ENCODE assay signal across 29 cellular contexts in the genomic region with DNA sequence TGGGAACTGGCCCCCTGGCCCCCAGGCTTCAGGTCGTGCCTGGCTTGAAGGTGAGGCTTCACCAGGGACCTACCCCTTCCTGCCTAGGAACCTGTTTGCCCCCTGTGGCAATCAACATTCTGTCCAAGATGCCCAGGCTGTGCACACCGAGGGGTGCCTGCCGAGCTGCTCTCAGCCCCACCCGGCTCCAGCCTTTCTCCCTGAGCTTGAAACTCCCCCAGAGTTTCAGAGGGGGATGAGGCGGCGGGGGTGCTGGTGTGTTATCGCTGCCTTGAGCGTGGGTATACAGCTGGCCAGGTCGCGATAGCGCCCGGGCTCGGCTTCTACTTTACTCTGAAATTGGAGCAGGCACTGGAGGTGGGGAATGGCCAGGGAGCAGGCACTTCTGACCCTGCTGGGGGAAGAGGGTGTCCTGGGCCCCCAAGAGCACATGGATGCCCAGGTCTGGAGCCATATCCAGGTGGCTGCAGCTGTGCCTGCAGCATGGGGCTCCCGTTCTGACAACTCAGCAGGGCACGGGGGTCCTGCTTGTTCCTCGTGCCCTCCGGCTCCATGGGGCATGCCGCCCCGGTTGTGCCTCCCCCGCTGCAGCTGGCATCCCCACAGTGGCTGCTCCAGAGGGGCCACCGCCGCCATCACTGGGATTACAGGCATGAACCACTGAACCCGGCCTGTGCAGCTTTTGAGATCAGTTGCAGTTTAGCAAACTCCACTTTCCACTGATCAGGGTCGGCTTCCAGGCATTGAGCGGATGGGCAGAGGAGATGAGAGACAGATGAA. TPM values are rescaled to one million over a fixed set of nuclear protein-coding genes. Genes with fewer than 3 reads are reported as not detected.
DNase-seq lines count a peak whose midpoint lies in the region; ATAC-seq and TF ChIP-seq lines count a peak whose summit lies in the region.
"Had no signal": no experiment of that assay in that cellular context is flagged by ENCODE, and none has a peak within 500 bp of the region (broad histone marks: within the 10 kb centered on the region; RNA-seq: fewer than 3 reads in every experiment).

No MANE protein-coding gene starts in this region.

- H3K4me3 Mint-ChIP-seq in naive thymus-derived CD4-positive, alpha-beta T cell = no peak overlapping the region
- no peak overlapping the region for H3K4me3 Mint-ChIP-seq in immature natural killer cell
- H3K4me3 Mint-ChIP-seq: CD14-positive monocyte; CD8-positive, alpha-beta memory T cell; H9 had no signal

- no peak overlapping the region for H3K27ac ChIP-seq in naive thymus-derived CD4-positive, alpha-beta T cell (ENCODE audit: low read depth, low read length)
- H3K27ac ChIP-seq in WERI-Rb-1 = no peak overlapping the region

- no peak overlapping the region for H3K27ac Mint-ChIP-seq in naive thymus-derived CD4-positive, alpha-beta T cell
- no peak overlapping the region for H3K27ac Mint-ChIP-seq in immature natural killer cell
- H3K27ac Mint-ChIP-seq: CD14-positive monocyte; CD8-positive, alpha-beta memory T cell had no signal

- peaks cover 0 to 15% (median 4%) of the 10 kb centered on the region in 11 donors for H3K9me3 Mint-ChIP-seq in naive thymus-derived CD4-positive, alpha-beta T cell
- peaks cover 0 to 13% (median 7%) of the 10 kb centered on the region in 6 donors for H3K9me3 Mint-ChIP-seq in immature natural killer cell

- H3K27me3 Mint-ChIP-seq in naive thymus-derived CD4-positive, alpha-beta T cell = peaks cover 0 to 18% (median 8%) of the 10 kb centered on the region in 5 donors
- H3K27me3 Mint-ChIP-seq in immature natural killer cell (ENCODE audit: low read depth in 3 of 3) = peaks cover 0 to 2% (median 0%) of the 10 kb centered on the region in 3 donors

- intact Hi-C loops in Right ventricle myocardium inferior (cut with DNase I) (no loop called here), cardiac septum (cut with DNase I) (no loop called here), left cardiac atrium (cut with DNase I) (no loop called here)
- intact Hi-C loops in naive thymus-derived CD4-positive, alpha-beta T cell (cut with micrococcal nuclease) = no loop called here

- CTCF ChIA-PET in naive thymus-derived CD4-positive, alpha-beta T cell (lab: Charles Lee) = no interaction called here

- H3K4me3 ChIP-seq in naive thymus-derived CD4-positive, alpha-beta T cell (ENCODE audit: low read length) = no peak overlapping the region
- no peak overlapping the region for H3K4me3 ChIP-seq in WERI-Rb-1 (ENCODE audit: low read depth, low read length)

- H3K36me3 ChIP-seq in naive thymus-derived CD4-positive, alpha-beta T cell (ENCODE audit: control insufficient read depth in 2 of 3, insufficient read depth in 3 of 3, low read length in 3 of 3) = no peaks in the 10 kb centered on the region
- no peaks in the 10 kb centered on the region for H3K36me3 ChIP-seq in WERI-Rb-1
- H3K36me3 ChIP-seq: BE2C had no signal

- H3K4me1 Mint-ChIP-seq in naive thymus-derived CD4-positive, alpha-beta T cell = no peaks in the 10 kb centered on the region
- H3K4me1 Mint-ChIP-seq in immature natural killer cell = no peaks in the 10 kb centered on the region
- H3K4me1 Mint-ChIP-seq: CD14-positive monocyte; CD8-positive, alpha-beta memory T cell had no signal

- POLR2A ChIA-PET in naive thymus-derived CD4-positive, alpha-beta T cell (lab: Charles Lee) = no interaction called here

- no peaks in the 10 kb centered on the region for H3K9me3 ChIP-seq in naive thymus-derived CD4-positive, alpha-beta T cell (ENCODE audit: control insufficient read depth in 2 of 3, low read length in 3 of 3)
- no peaks in the 10 kb centered on the region for H3K9me3 ChIP-seq in WERI-Rb-1 (ENCODE audit: severe bottlenecking)
- H3K9me3 ChIP-seq: BE2C had no signal

- H3K36me3 Mint-ChIP-seq in naive thymus-derived CD4-positive, alpha-beta T cell = peaks cover 0 to 5% (median 0%) of the 10 kb centered on the region in 5 donors
- no peaks in the 10 kb centered on the region for H3K36me3 Mint-ChIP-seq in immature natural killer cell
- H3K36me3 Mint-ChIP-seq: CD14-positive monocyte had no signal

- DNase-seq in Right ventricle myocardium inferior (ENCODE audit: missing footprints) (no peak), cardiac septum (ENCODE audit: low spot score) (no peak), left cardiac atrium (no peak), immature natural killer cell (no peak), WERI-Rb-1 (no peak)
- DNase-seq in naive thymus-derived CD4-positive, alpha-beta T cell = no peak
- DNase-seq: 8988T; ACHN; BE2C; CD8-positive, alpha-beta memory T cell; DMS 273 treated with DMSO at 0.1 percent for 48 hours; DMS79 treated with DMSO at 0.1 percent for 48 hours; GF-D8; H9; Karpas-422; NCI-H1092 treated with DMSO at 0.1 percent for 48 hours; NCI-H1436; NCI-H187; NCI-H2081 treated with DMSO at 0.1 percent for 48 hours; NCI-H2171; NCI-H226; NCI-H510A; NCI-H69; RPMI8226; SHP77 treated with DMSO at 0.1 percent for 48 hours had no signal

- ATAC-seq in Right ventricle myocardium inferior = peak; percentile 33
- ATAC-seq in left cardiac atrium = peak; percentile 17 to 27
- ATAC-seq in naive thymus-derived CD4-positive, alpha-beta T cell = peak; percentile 20
- no peak for ATAC-seq in GM18868 (IDR thresholded peaks at IDR 0.05; ENCODE audit: unreplicated experiment)
- no peak for ATAC-seq in HG03469 (IDR thresholded peaks at IDR 0.05; ENCODE audit: unreplicated experiment)
- ATAC-seq: HepG2 had no signal

- no peak for TF ChIP-seq CTCF in WERI-Rb-1 (IDR thresholded peaks at IDR 0.05; ENCODE audit: low read depth, low read length)

- no peaks in the 10 kb centered on the region for H3K27me3 ChIP-seq in naive thymus-derived CD4-positive, alpha-beta T cell (ENCODE audit: control insufficient read depth in 2 of 2, insufficient read depth in 2 of 2, low read length in 2 of 2)
- no peaks in the 10 kb centered on the region for H3K27me3 ChIP-seq in WERI-Rb-1 (ENCODE audit: insufficient read depth, low read depth, severe bottlenecking)
- H3K27me3 ChIP-seq: BE2C had no signal

- H3K4me1 ChIP-seq in naive thymus-derived CD4-positive, alpha-beta T cell (ENCODE audit: control insufficient read depth in 2 of 2, insufficient read depth in 2 of 2, low read length in 2 of 2) = no peaks in the 10 kb centered on the region
- H3K4me1 ChIP-seq: BE2C had no signal

RNA-seq across cellular contexts. Expression of a gene that starts 29.8 kb away (rescaled TPM):
- total RNA-seq in Right ventricle myocardium inferior = 694 TPM
- 572 TPM for total RNA-seq in cardiac septum
- 100 to 1,000 TPM; 433 to 446 TPM for total RNA-seq in left cardiac atrium
- under 1 TPM in 1 of 5 experiments, not detected in 4; 0.05 TPM for total RNA-seq in naive thymus-derived CD4-positive, alpha-beta T cell
- not detected for polyA plus RNA-seq in naive thymus-derived CD4-positive, alpha-beta T cell
- under 1 TPM in 2 of 3 donors, not detected in 1; 0.12 to 0.18 TPM for polyA plus RNA-seq in immature natural killer cell
- total RNA-seq: HepG2 had no signal
- polyA plus RNA-seq: CD14-positive monocyte, HepG2 had no signal

Comparison
In these comparisons a context has a peak if more than half of its experiments do, and no peak if none do; other contexts are left out.
1. ATAC-seq: peak in Right ventricle myocardium inferior (single experiment), left cardiac atrium (2 of 2) and naive thymus-derived CD4-positive, alpha-beta T cell (single experiment); none in GM18868 (single experiment) and HG03469 (single experiment).
2. RNA of a gene that starts 29.8 kb away (total RNA-seq): 694 TPM in Right ventricle myocardium inferior (single experiment), 572 TPM in cardiac septum (single experiment) and 433 to 446 TPM in left cardiac atrium; 0.05 TPM in naive thymus-derived CD4-positive, alpha-beta T cell; every median in the first group is over 100 times any median in the second.